Comparison of ENCODE assay signal across 15 cellular contexts in genomic region chr17:3542410-3543088, GRCh38. TPM values are rescaled to one million over a fixed set of nuclear protein-coding genes. Genes with fewer than 3 reads are reported as not detected.
DNase-seq lines count a peak whose midpoint lies in the region; ATAC-seq and TF ChIP-seq lines count a peak whose summit lies in the region.
"Had no signal": no experiment of that assay in that cellular context is flagged by ENCODE, and none has a peak within 500 bp of the region (broad histone marks: within the 10 kb centered on the region; RNA-seq: fewer than 3 reads in every experiment).

No MANE protein-coding gene starts in this region.

- DNase-seq in Right ventricle myocardium superior: peak; percentile 31
- no peak for DNase-seq in left ventricle myocardium superior
- peak; percentile 71 for DNase-seq in chondrocyte (ENCODE audit: low spot score)
- DNase-seq in mucosa of descending colon: peak in 1 of 3 donors; percentile 31
- peak; percentile 47 for DNase-seq in spleen
- no peak for DNase-seq in RPMI8226
- DNase-seq in NCI-H526 (lab: John Stamatoyannopoulos, UW): no peak
- DNase-seq: Caco-2; CD8-positive, alpha-beta T cell; DMS53; GF-D8; GM23248 had no signal

- no peak for TF ChIP-seq POLR2A in spleen (IDR thresholded peaks at IDR 0.05)

- H3K9me3 ChIP-seq in mucosa of descending colon (no peaks in the 10 kb centered on the region), spleen (peaks cover 0 to 3% (median 0%) of the 10 kb centered on the region in 8 donors)
- H3K9me3 ChIP-seq: Caco-2 had no signal

- no peak overlapping the region for H3K4me3 Mint-ChIP-seq in chondrocyte (ENCODE audit: unreplicated experiment)
- H3K4me3 Mint-ChIP-seq: CD14-positive monocyte; CD8-positive, alpha-beta T cell had no signal

- 72 to 81% (median 77%) methylated on average over 15 to 16 of the region's 16 CpGs for WGBS in spleen, 5 donors

- no peaks in the 10 kb centered on the region for H3K36me3 ChIP-seq in mucosa of descending colon (ENCODE audit: low read depth)
- H3K36me3 ChIP-seq in spleen: no peaks in the 10 kb centered on the region

- no peak overlapping the region for H3K27ac Mint-ChIP-seq in chondrocyte (ENCODE audit: unreplicated experiment)
- H3K27ac Mint-ChIP-seq: CD14-positive monocyte; CD8-positive, alpha-beta T cell had no signal

- peaks cover 2% of the 10 kb centered on the region for H3K36me3 Mint-ChIP-seq in chondrocyte (ENCODE audit: low read depth)
- H3K36me3 Mint-ChIP-seq: CD14-positive monocyte; CD8-positive, alpha-beta T cell had no signal

- H3K9me3 Mint-ChIP-seq in chondrocyte (ENCODE audit: low read depth): peaks cover 2% of the 10 kb centered on the region
- H3K9me3 Mint-ChIP-seq: CD8-positive, alpha-beta T cell had no signal

- H3K4me1 ChIP-seq in mucosa of descending colon (ENCODE audit: low read depth): no peaks in the 10 kb centered on the region
- H3K4me1 ChIP-seq in spleen: no peaks in the 10 kb centered on the region

- H3K4me1 Mint-ChIP-seq in chondrocyte (ENCODE audit: low read depth): no peaks in the 10 kb centered on the region
- H3K4me1 Mint-ChIP-seq: CD14-positive monocyte had no signal

- ATAC-seq in Right ventricle myocardium superior (ENCODE audit: poor library complexity) (no peak), left ventricle myocardium superior (no peak), mucosa of descending colon (peak; percentile 10), HG02678 (IDR thresholded peaks at IDR 0.05; ENCODE audit: unreplicated experiment) (no peak)
- ATAC-seq: CD8-positive, alpha-beta T cell had no signal

- H3K27me3 Mint-ChIP-seq in chondrocyte (ENCODE audit: low read depth): peaks cover 14% of the 10 kb centered on the region

- no peak for TF ChIP-seq CTCF in chondrocyte (IDR thresholded peaks at IDR 0.05)
- TF ChIP-seq CTCF in mucosa of descending colon (IDR thresholded peaks at IDR 0.05): no peak
- no peak for TF ChIP-seq CTCF in spleen (IDR thresholded peaks at IDR 0.05 in 8 of 11, conservative IDR thresholded peaks at IDR 0.05 in 3 of 11)

- H3K4me3 ChIP-seq in mucosa of descending colon (no peak overlapping the region), spleen (no peak overlapping the region)
- H3K4me3 ChIP-seq: GM23248 had no signal

- intact Hi-C loops in Right ventricle myocardium superior (cut with DNase I): no loop called here
- intact Hi-C loops in left ventricle myocardium superior (cut with micrococcal nuclease): no loop called here
- intact Hi-C loops in mucosa of descending colon (cut with DNase I, micrococcal nuclease): no loop called here
- intact Hi-C loops in spleen (cut with DNase I; ENCODE audit: low total_unique reads): no loop called here

- H3K27me3 ChIP-seq in spleen (replicated peaks in 1 of 7): peaks cover 0 to 4% (median 0%) of the 10 kb centered on the region in 7 donors

- no peak overlapping the region for H3K27ac ChIP-seq in spleen
- H3K27ac ChIP-seq: 22Rv1, GM23248 had no signal

RNA-seq across cellular contexts. Expression of gene TRPV3, which starts 15.1 kb away (rescaled TPM):
- 1.0 TPM for total RNA-seq in Right ventricle myocardium superior
- total RNA-seq in left ventricle myocardium superior: 1.3 TPM
- total RNA-seq in chondrocyte: 0.27 to 0.74 TPM in 2 of 3 replicates, not detected in the other
- 10 to 100 TPM in 1 of 3 donors, 1 to 10 TPM in 2; 7.7 to 17.8 (median 8.6) TPM for total RNA-seq in mucosa of descending colon
- 1 to 10 TPM in 5 of 7 donors, under 1 TPM in 2; 0.32 to 2.0 (median 1.2) TPM for total RNA-seq in spleen
- under 1 TPM; 0.13 to 0.45 (median 0.20) TPM for polyA plus RNA-seq in spleen
- polyA plus RNA-seq: CD14-positive monocyte had no signal

Comparison
In these comparisons a context has a peak if more than half of its experiments do, and no peak if none do; other contexts are left out.
1. DNase-seq: peak in Right ventricle myocardium superior (single experiment), chondrocyte (single experiment) and spleen (single experiment); none in left ventricle myocardium superior (single experiment), RPMI8226 (single experiment) and NCI-H526 (0 of 2).